8 cellular contexts compared by ENCODE assay signal in the genomic region with DNA sequence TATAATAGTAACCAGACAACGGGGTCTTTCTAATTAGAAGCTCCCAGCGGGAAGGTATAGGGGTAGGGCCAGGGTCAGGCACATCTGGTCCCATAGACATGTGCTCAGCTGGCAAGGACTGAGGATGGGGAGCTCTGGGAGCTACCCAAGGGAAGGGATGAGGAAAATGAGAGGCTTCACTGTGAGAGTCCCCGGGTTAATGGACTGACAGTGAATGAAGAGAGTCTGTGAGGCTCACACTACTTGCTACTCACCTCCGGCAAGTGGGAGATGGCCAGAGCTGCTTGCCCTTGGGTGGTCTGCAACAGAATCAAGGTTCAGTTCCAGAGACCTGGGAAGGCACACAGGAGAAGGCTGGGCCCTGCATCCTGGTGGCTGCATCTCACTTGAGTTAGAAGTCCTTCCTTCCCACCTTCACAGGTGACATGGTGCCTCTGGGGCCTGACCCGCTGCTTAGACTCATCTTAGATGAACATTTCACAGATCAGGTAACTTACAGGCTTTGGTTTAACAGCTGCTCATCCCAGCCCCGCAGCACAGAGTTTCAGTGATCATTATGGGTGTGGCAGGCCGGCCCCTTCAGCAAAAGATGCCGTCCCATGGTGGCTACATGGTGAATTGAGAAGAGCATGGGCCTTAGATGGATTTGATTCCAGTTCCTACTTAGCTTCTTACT. TPM values are rescaled to one million over a fixed set of nuclear protein-coding genes. Genes with fewer than 3 reads are reported as not detected.
DNase-seq lines count a peak whose midpoint lies in the region; ATAC-seq, FAIRE-seq and TF ChIP-seq lines count a peak whose summit lies in the region.
"Had no signal": no experiment of that assay in that cellular context is flagged by ENCODE, and none has a peak within 500 bp of the region (broad histone marks: within the 10 kb centered on the region; RNA-seq: fewer than 3 reads in every experiment).

No MANE protein-coding gene starts in this region.

- DNase-seq in small intestine (no peak), chondrocyte (ENCODE audit: low spot score) (no peak), WERI-Rb-1 (no peak), NCI-H187 treated with DMSO at 0.1 percent for 48 hours (lab: John Stamatoyannopoulos, UW) (no peak)

- peaks cover 0 to 7% of the 10 kb centered on the region in 2 donors for H3K4me1 ChIP-seq in small intestine (ENCODE audit: control insufficient read depth in 2 of 2, insufficient read depth in 1 of 2, low read depth in 1 of 2, low read length in 1 of 2)

- FAIRE-seq in small intestine (lab: Jason Lieb, UNC): no peak

- H3K4me1 Mint-ChIP-seq in IgD-negative memory B cell: peaks cover 61 to 72% (median 65%) of the 10 kb centered on the region in 3 donors
- peaks cover 85% of the 10 kb centered on the region for H3K4me1 Mint-ChIP-seq in dendritic cell treated with granulocyte-macrophage colony-stimulating factor and Interleukin-4, amounts not matched to agents 40 ng/mL and 50 ng/mL, for 4 days (ENCODE audit: low read depth)
- H3K4me1 Mint-ChIP-seq in chondrocyte (ENCODE audit: low read depth): peaks cover 2% of the 10 kb centered on the region

- no peaks in the 10 kb centered on the region for H3K9me3 Mint-ChIP-seq in IgD-negative memory B cell
- no peaks in the 10 kb centered on the region for H3K9me3 Mint-ChIP-seq in dendritic cell treated with granulocyte-macrophage colony-stimulating factor and Interleukin-4, amounts not matched to agents 40 ng/mL and 50 ng/mL, for 4 days
- no peaks in the 10 kb centered on the region for H3K9me3 Mint-ChIP-seq in chondrocyte (ENCODE audit: low read depth)

- H3K27ac Mint-ChIP-seq in IgD-negative memory B cell (peak overlapping the region; percentile 93 to 99 (median 99)), chondrocyte (ENCODE audit: unreplicated experiment) (no peak overlapping the region)
- H3K27ac Mint-ChIP-seq in dendritic cell treated with granulocyte-macrophage colony-stimulating factor and Interleukin-4, amounts not matched to agents 40 ng/mL and 50 ng/mL, for 4 days: peak overlapping the region; percentile 97

- intact Hi-C loops in dendritic cell treated with granulocyte-macrophage colony-stimulating factor and Interleukin-4, amounts not matched to agents 40 ng/mL and 50 ng/mL, for 4 days (cut with micrococcal nuclease): no loop called here

- no peaks in the 10 kb centered on the region for H3K9me3 ChIP-seq in small intestine (ENCODE audit: control insufficient read depth, low read depth)
- no peaks in the 10 kb centered on the region for H3K9me3 ChIP-seq in WERI-Rb-1 (ENCODE audit: severe bottlenecking)

- H3K27ac ChIP-seq in small intestine (ENCODE audit: low read depth in 1 of 2, low read length in 1 of 2) (peak overlapping the region; percentile 65 to 87), WERI-Rb-1 (no peak overlapping the region)
- H3K27ac ChIP-seq: hepatocyte had no signal

- ATAC-seq in GM21381 (IDR thresholded peaks at IDR 0.05; ENCODE audit: unreplicated experiment): peak; percentile 2

- H3K4me3 ChIP-seq in small intestine (ENCODE audit: low read depth in 1 of 2, low read length in 2 of 2): no peak overlapping the region
- H3K4me3 ChIP-seq in WERI-Rb-1 (ENCODE audit: low read depth, low read length): no peak overlapping the region
- H3K4me3 ChIP-seq: hepatocyte had no signal

- WGBS in small intestine, 3 donors: 74 to 88% (median 80%) methylated on average over 8 of the region's 8 CpGs

- H3K4me3 Mint-ChIP-seq in IgD-negative memory B cell (peak overlapping the region; percentile 61 to 87 (median 86)), chondrocyte (ENCODE audit: unreplicated experiment) (no peak overlapping the region)
- peak overlapping the region; percentile 58 for H3K4me3 Mint-ChIP-seq in dendritic cell treated with granulocyte-macrophage colony-stimulating factor and Interleukin-4, amounts not matched to agents 40 ng/mL and 50 ng/mL, for 4 days

- H3K36me3 Mint-ChIP-seq in IgD-negative memory B cell (peaks cover 7% of the 10 kb centered on the region), chondrocyte (ENCODE audit: low read depth) (no peaks in the 10 kb centered on the region)
- peaks cover 70% of the 10 kb centered on the region for H3K36me3 Mint-ChIP-seq in dendritic cell treated with granulocyte-macrophage colony-stimulating factor and Interleukin-4, amounts not matched to agents 40 ng/mL and 50 ng/mL, for 4 days (ENCODE audit: low read depth)

- no peaks in the 10 kb centered on the region for H3K27me3 ChIP-seq in small intestine (ENCODE audit: control insufficient read depth in 2 of 2, insufficient read depth in 2 of 2, low read length in 2 of 2)
- no peaks in the 10 kb centered on the region for H3K27me3 ChIP-seq in WERI-Rb-1 (ENCODE audit: insufficient read depth, low read depth, severe bottlenecking)
- H3K27me3 ChIP-seq: hepatocyte had no signal

- H3K27me3 Mint-ChIP-seq in IgD-negative memory B cell (no peaks in the 10 kb centered on the region), chondrocyte (ENCODE audit: low read depth) (peaks cover 12% of the 10 kb centered on the region)
- H3K27me3 Mint-ChIP-seq in dendritic cell treated with granulocyte-macrophage colony-stimulating factor and Interleukin-4, amounts not matched to agents 40 ng/mL and 50 ng/mL, for 4 days: no peaks in the 10 kb centered on the region

- peaks cover 0 to 3% of the 10 kb centered on the region in 2 donors for H3K36me3 ChIP-seq in small intestine (ENCODE audit: control insufficient read depth in 2 of 2, insufficient read depth in 2 of 2, low read length in 2 of 2)
- peaks cover 29% of the 10 kb centered on the region for H3K36me3 ChIP-seq in WERI-Rb-1

- TF ChIP-seq CTCF in chondrocyte (IDR thresholded peaks at IDR 0.05) (no peak), WERI-Rb-1 (IDR thresholded peaks at IDR 0.05; ENCODE audit: low read depth, low read length) (no peak)

RNA-seq across cellular contexts. Expression of a gene that starts 31.7 kb away (rescaled TPM):
- polyA plus RNA-seq in IgD-negative memory B cell (40.4 TPM), small intestine (10 to 100 TPM; 21.6 to 40.8 (median 22.6) TPM)
- 33.9 to 50.5 TPM (median 34.7 TPM) in 3 replicates for total RNA-seq in chondrocyte

RNA-seq across cellular contexts. Expression of a gene that starts 54.8 kb away (rescaled TPM):
- polyA plus RNA-seq in IgD-negative memory B cell (0.31 TPM), small intestine (1 to 10 TPM in 1 of 3 donors, under 1 TPM in 2; 0.45 to 1.7 (median 0.54) TPM)
- total RNA-seq in chondrocyte: 4.8 to 6.6 TPM (median 5.7 TPM) in 3 replicates
